In genomic region chr10:92830478-92831389, GRCh38 we compare ENCODE assay signal across 10 cellular contexts. TPM values are rescaled to one million over a fixed set of nuclear protein-coding genes. Genes with fewer than 3 reads are reported as not detected.
DNase-seq lines count a peak whose midpoint lies in the region; ATAC-seq and TF ChIP-seq lines count a peak whose summit lies in the region.
"Had no signal": no experiment of that assay in that cellular context is flagged by ENCODE, and none has a peak within 500 bp of the region (broad histone marks: within the 10 kb centered on the region; RNA-seq: fewer than 3 reads in every experiment).

No MANE protein-coding gene starts in this region.

- no peaks in the 10 kb centered on the region for H4K20me1 ChIP-seq in OCI-LY1 (ENCODE audit: insufficient read depth, low read length)

- no peak overlapping the region for H3K9ac ChIP-seq in OCI-LY1 (ENCODE audit: low read length)

- no peaks in the 10 kb centered on the region for H3K36me3 Mint-ChIP-seq in CD4-positive, CD25-positive, alpha-beta regulatory T cell
- H3K36me3 Mint-ChIP-seq in activated naive CD8-positive, alpha-beta T cell treated with anti-CD3 and anti-CD28 coated beads, Interleukin-2, amount 10 ng/mL, durations not matched to agents 7 days and 5 days = no peaks in the 10 kb centered on the region
- H3K36me3 Mint-ChIP-seq in neural crest cell (ENCODE audit: low read depth) (no peaks in the 10 kb centered on the region), chondrocyte (ENCODE audit: low read depth) (no peaks in the 10 kb centered on the region)

- H3K4me3 ChIP-seq in CD4-positive, CD25-positive, alpha-beta regulatory T cell (ENCODE audit: low read depth, low read length) = peak overlapping the region; percentile 70
- H3K4me3 ChIP-seq in OCI-LY1 (ENCODE audit: low read depth, low read length, poor library complexity, severe bottlenecking) = peak overlapping the region; percentile 38
- H3K4me3 ChIP-seq: cardiac muscle cell, SJCRH30 had no signal

- peak overlapping the region; percentile 19; the same call in 1 of the 2 replicates for H3K4me2 ChIP-seq in OCI-LY1 (ENCODE audit: low read length)

- H3K9me3 Mint-ChIP-seq in CD4-positive, CD25-positive, alpha-beta regulatory T cell = no peaks in the 10 kb centered on the region
- H3K9me3 Mint-ChIP-seq in activated naive CD8-positive, alpha-beta T cell treated with anti-CD3 and anti-CD28 coated beads, Interleukin-2, amount 10 ng/mL, durations not matched to agents 7 days and 5 days = no peaks in the 10 kb centered on the region
- peaks cover 3% of the 10 kb centered on the region for H3K9me3 Mint-ChIP-seq in neural crest cell
- H3K9me3 Mint-ChIP-seq in chondrocyte (ENCODE audit: low read depth) = no peaks in the 10 kb centered on the region

- no peaks in the 10 kb centered on the region for H3K9me3 ChIP-seq in CD4-positive, CD25-positive, alpha-beta regulatory T cell (ENCODE audit: control insufficient read depth in 2 of 2, low read length in 2 of 2)
- no peaks in the 10 kb centered on the region for H3K9me3 ChIP-seq in OCI-LY1 (ENCODE audit: low read length)
- H3K9me3 ChIP-seq: SJCRH30 had no signal

- no peaks in the 10 kb centered on the region for H3K9me2 ChIP-seq in OCI-LY1 (ENCODE audit: low read depth, low read length)

- POLR2A ChIA-PET in activated naive CD8-positive, alpha-beta T cell treated with anti-CD3 and anti-CD28 coated beads, Interleukin-2, amount 10 ng/mL, durations not matched to agents 7 days and 5 days (lab: Charles Lee) = no interaction called here

- no peaks in the 10 kb centered on the region for H3K27me3 ChIP-seq in CD4-positive, CD25-positive, alpha-beta regulatory T cell (ENCODE audit: control insufficient read depth, insufficient read depth, low read length)
- no peaks in the 10 kb centered on the region for H3K27me3 ChIP-seq in OCI-LY1 (ENCODE audit: insufficient read depth, low read length)
- H3K27me3 ChIP-seq: cardiac muscle cell, SJCRH30 had no signal

- H3K4me3 Mint-ChIP-seq in CD4-positive, CD25-positive, alpha-beta regulatory T cell = peak overlapping the region; percentile 17 to 87 (median 72)
- peak overlapping the region; percentile 77 for H3K4me3 Mint-ChIP-seq in activated naive CD8-positive, alpha-beta T cell treated with anti-CD3 and anti-CD28 coated beads, Interleukin-2, amount 10 ng/mL, durations not matched to agents 7 days and 5 days
- H3K4me3 Mint-ChIP-seq in neural crest cell (no peak overlapping the region), chondrocyte (ENCODE audit: unreplicated experiment) (no peak overlapping the region)

- H2AFZ ChIP-seq in OCI-LY1 (ENCODE audit: low read length) = no peak overlapping the region

- no peaks in the 10 kb centered on the region for H3K79me2 ChIP-seq in OCI-LY1 (ENCODE audit: insufficient read depth, low read length)

- H3K27ac ChIP-seq in CD4-positive, CD25-positive, alpha-beta regulatory T cell (ENCODE audit: insufficient read depth, low read length, poor library complexity, severe bottlenecking) = no peak overlapping the region
- no peak overlapping the region for H3K27ac ChIP-seq in OCI-LY1 (ENCODE audit: low read depth, low read length, poor library complexity, severe bottlenecking)
- H3K27ac ChIP-seq: cardiac muscle cell, SJCRH30 had no signal

- no peaks in the 10 kb centered on the region for H3F3A ChIP-seq in OCI-LY1 (ENCODE audit: insufficient read depth, low read length)

- ATAC-seq in CD4-positive, CD25-positive, alpha-beta regulatory T cell (ENCODE audit: low read depth in 2 of 2) = peak; percentile 52 to 62
- ATAC-seq in activated naive CD8-positive, alpha-beta T cell treated with anti-CD3 and anti-CD28 coated beads, Interleukin-2, amount 10 ng/mL, durations not matched to agents 7 days and 5 days (ENCODE audit: low read depth) = peak; percentile 72
- ATAC-seq in GM21786 (IDR thresholded peaks at IDR 0.05; ENCODE audit: unreplicated experiment) (no peak), HG02970 (IDR thresholded peaks at IDR 0.05; ENCODE audit: low FRiP score, unreplicated experiment) (no peak)

- TF ChIP-seq CTCF in OCI-LY1 (IDR thresholded peaks at IDR 0.05; ENCODE audit: low read length) (no peak), neural crest cell (conservative IDR thresholded peaks at IDR 0.05) (no peak), chondrocyte (IDR thresholded peaks at IDR 0.05) (no peak)

- no peaks in the 10 kb centered on the region for H3K36me3 ChIP-seq in CD4-positive, CD25-positive, alpha-beta regulatory T cell (ENCODE audit: control insufficient read depth, insufficient read depth, low read length)
- no peaks in the 10 kb centered on the region for H3K36me3 ChIP-seq in OCI-LY1 (ENCODE audit: insufficient read depth, low read length)
- H3K36me3 ChIP-seq: cardiac muscle cell, SJCRH30 had no signal

- DNase-seq in CD4-positive, CD25-positive, alpha-beta regulatory T cell = peak in 2 of 3 donors; percentile 4 to 51
- DNase-seq in activated naive CD8-positive, alpha-beta T cell treated with anti-CD3 and anti-CD28 coated beads, Interleukin-2, amount 10 ng/mL, durations not matched to agents 7 days and 5 days = no peak
- no peak for DNase-seq in neural crest cell (ENCODE audit: low read depth, low spot score)
- DNase-seq in HCEC 1CT = no peak
- no peak for DNase-seq in chondrocyte (ENCODE audit: low spot score)
- DNase-seq: SJCRH30 had no signal

- peak overlapping the region; percentile 87 to 93 (median 91) for H3K27ac Mint-ChIP-seq in CD4-positive, CD25-positive, alpha-beta regulatory T cell
- H3K27ac Mint-ChIP-seq in activated naive CD8-positive, alpha-beta T cell treated with anti-CD3 and anti-CD28 coated beads, Interleukin-2, amount 10 ng/mL, durations not matched to agents 7 days and 5 days = peak overlapping the region; percentile 85
- H3K27ac Mint-ChIP-seq in neural crest cell (ENCODE audit: unreplicated experiment) (peak overlapping the region; percentile 28), chondrocyte (ENCODE audit: unreplicated experiment) (no peak overlapping the region)

- peaks cover 3% of the 10 kb centered on the region for H3K4me1 ChIP-seq in CD4-positive, CD25-positive, alpha-beta regulatory T cell (ENCODE audit: control insufficient read depth, insufficient read depth, low read length, poor library complexity, severe bottlenecking)
- H3K4me1 ChIP-seq in OCI-LY1 (ENCODE audit: insufficient read depth, low read length, severe bottlenecking) = peaks cover 3% of the 10 kb centered on the region

- H3K4me1 Mint-ChIP-seq in CD4-positive, CD25-positive, alpha-beta regulatory T cell = peaks cover 0 to 25% (median 11%) of the 10 kb centered on the region in 4 donors
- H3K4me1 Mint-ChIP-seq in activated naive CD8-positive, alpha-beta T cell treated with anti-CD3 and anti-CD28 coated beads, Interleukin-2, amount 10 ng/mL, durations not matched to agents 7 days and 5 days = peaks cover 10% of the 10 kb centered on the region
- H3K4me1 Mint-ChIP-seq in neural crest cell = peaks cover 7% of the 10 kb centered on the region
- peaks cover 26% of the 10 kb centered on the region for H3K4me1 Mint-ChIP-seq in chondrocyte (ENCODE audit: low read depth)

- peaks cover 6% of the 10 kb centered on the region for H3K27me3 Mint-ChIP-seq in CD4-positive, CD25-positive, alpha-beta regulatory T cell
- no peaks in the 10 kb centered on the region for H3K27me3 Mint-ChIP-seq in activated naive CD8-positive, alpha-beta T cell treated with anti-CD3 and anti-CD28 coated beads, Interleukin-2, amount 10 ng/mL, durations not matched to agents 7 days and 5 days
- no peaks in the 10 kb centered on the region for H3K27me3 Mint-ChIP-seq in neural crest cell (ENCODE audit: low read depth)
- no peaks in the 10 kb centered on the region for H3K27me3 Mint-ChIP-seq in chondrocyte (ENCODE audit: low read depth)

RNA-seq across cellular contexts. Expression of gene EXOC6, which starts 17.6 kb away (rescaled TPM):
- total RNA-seq in CD4-positive, CD25-positive, alpha-beta regulatory T cell = 16.9 TPM
- polyA plus RNA-seq in CD4-positive, CD25-positive, alpha-beta regulatory T cell = 10 to 100 TPM in 2 of 4 donors, 1 to 10 TPM in 2; 7.5 to 10.7 (median 9.9) TPM
- 10 to 100 TPM; 10.4 to 10.6 TPM for total RNA-seq in activated naive CD8-positive, alpha-beta T cell treated with anti-CD3 and anti-CD28 coated beads, Interleukin-2, amount 10 ng/mL, durations not matched to agents 7 days and 5 days
- 16.5 and 17.2 TPM in 2 replicates for total RNA-seq in neural crest cell
- 7.0 to 7.2 TPM (median 7.0 TPM) in 3 replicates for total RNA-seq in chondrocyte

Comparison
In these comparisons a context has a peak if more than half of its experiments do, and no peak if none do; other contexts are left out.
1. ATAC-seq: peak in CD4-positive, CD25-positive, alpha-beta regulatory T cell (2 of 2) and activated naive CD8-positive, alpha-beta T cell treated with anti-CD3 and anti-CD28 coated beads, Interleukin-2, amount 10 ng/mL, durations not matched to agents 7 days and 5 days (single experiment); none in GM21786 (single experiment) and HG02970 (single experiment).
2. DNase-seq: peak in CD4-positive, CD25-positive, alpha-beta regulatory T cell (2 of 3); none in activated naive CD8-positive, alpha-beta T cell treated with anti-CD3 and anti-CD28 coated beads, Interleukin-2, amount 10 ng/mL, durations not matched to agents 7 days and 5 days (single experiment), neural crest cell (single experiment), HCEC 1CT (single experiment) and chondrocyte (single experiment).
3. H3K4me3 Mint-ChIP-seq: peak in CD4-positive, CD25-positive, alpha-beta regulatory T cell (4 of 4) and activated naive CD8-positive, alpha-beta T cell treated with anti-CD3 and anti-CD28 coated beads, Interleukin-2, amount 10 ng/mL, durations not matched to agents 7 days and 5 days (single experiment); none in neural crest cell (single experiment) and chondrocyte (single experiment).